In the genomic region with DNA sequence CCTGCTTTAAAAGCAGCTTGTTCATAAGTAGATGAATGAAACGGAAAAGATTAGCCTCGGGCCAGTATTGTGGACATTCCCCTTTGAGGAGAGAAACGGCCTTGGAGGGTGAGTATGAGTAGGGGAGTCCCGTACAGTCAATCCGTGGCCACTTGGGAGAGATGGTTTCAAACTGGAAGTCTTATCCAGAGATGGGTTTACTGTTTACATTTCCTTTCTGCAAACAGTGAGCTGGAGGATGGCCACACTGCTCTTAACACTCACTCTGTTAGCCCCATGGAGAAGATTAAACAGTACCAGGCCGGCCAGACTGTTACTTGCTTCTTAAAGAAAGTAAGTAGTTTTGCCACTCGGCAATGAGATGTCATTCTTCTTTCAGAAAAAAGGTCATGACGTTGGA, we compare ENCODE assay signal across 18 cellular contexts. TPM values are rescaled to one million over a fixed set of nuclear protein-coding genes. Genes with fewer than 3 reads are reported as not detected.
DNase-seq lines count a peak whose midpoint lies in the region; ATAC-seq, FAIRE-seq and TF ChIP-seq lines count a peak whose summit lies in the region.
"Had no signal": no experiment of that assay in that cellular context is flagged by ENCODE, and none has a peak within 500 bp of the region (broad histone marks: within the 10 kb centered on the region; RNA-seq: fewer than 3 reads in every experiment).

No MANE protein-coding gene starts in this region.

- TF ChIP-seq POLR2A in right lobe of liver (IDR thresholded peaks at IDR 0.05) (no peak), GM12891 (IDR thresholded peaks at IDR 0.05; ENCODE audit: low read depth, low read length) (no peak), upper lobe of left lung (IDR thresholded peaks at IDR 0.05) (no peak)

- H3K9me3 Mint-ChIP-seq in activated naive CD8-positive, alpha-beta T cell treated with anti-CD3 and anti-CD28 coated beads, Interleukin-2, amount 10 ng/mL, durations not matched to agents 7 days and 5 days, result no peaks in the 10 kb centered on the region
- H3K9me3 Mint-ChIP-seq in activated naive CD8-positive, alpha-beta T cell treated with anti-CD3 and anti-CD28 coated beads for 36 hours, result no peaks in the 10 kb centered on the region
- H3K9me3 Mint-ChIP-seq: CD8-positive, alpha-beta T cell had no signal

- H3K4me1 Mint-ChIP-seq in activated naive CD8-positive, alpha-beta T cell treated with anti-CD3 and anti-CD28 coated beads, Interleukin-2, amount 10 ng/mL, durations not matched to agents 7 days and 5 days, result peaks cover 59% of the 10 kb centered on the region
- peaks cover 30% of the 10 kb centered on the region for H3K4me1 Mint-ChIP-seq in activated naive CD8-positive, alpha-beta T cell treated with anti-CD3 and anti-CD28 coated beads for 36 hours

- TF ChIP-seq EP300 in upper lobe of left lung (IDR thresholded peaks at IDR 0.05), result no peak

- peak overlapping the region; percentile 51 for H3K27ac ChIP-seq in WERI-Rb-1
- no peak overlapping the region for H3K27ac ChIP-seq in right lobe of liver
- H3K27ac ChIP-seq in upper lobe of left lung, result no peak overlapping the region

- FAIRE-seq in GM12891 (lab: Jason Lieb, UNC), result no peak
- FAIRE-seq: D721Med, H54, RCC 7860 had no signal

- peaks cover 0 to 4% (median 0%) of the 10 kb centered on the region in 4 donors for H3K4me1 ChIP-seq in right lobe of liver
- H3K4me1 ChIP-seq in upper lobe of left lung, result peaks cover 0 to 6% (median 2%) of the 10 kb centered on the region in 4 donors

- WGBS in right lobe of liver (ENCODE audit: insufficient coverage, low coverage, low lambda C conversion rate, missing lambda C conversion rate), result 51% methylated on average over 8 of the region's 8 CpGs
- WGBS in upper lobe of left lung, 2 donors, result 50 to 57% methylated on average over 8 of the region's 8 CpGs

- peaks cover 68% of the 10 kb centered on the region for H3K36me3 ChIP-seq in WERI-Rb-1
- H3K36me3 ChIP-seq in right lobe of liver, result peaks cover 0 to 48% (median 7%) of the 10 kb centered on the region in 4 donors
- peaks cover 0 to 89% (median 43%) of the 10 kb centered on the region in 4 donors for H3K36me3 ChIP-seq in upper lobe of left lung

- H3K27ac Mint-ChIP-seq in activated naive CD8-positive, alpha-beta T cell treated with anti-CD3 and anti-CD28 coated beads, Interleukin-2, amount 10 ng/mL, durations not matched to agents 7 days and 5 days, result peak overlapping the region; percentile 71
- H3K27ac Mint-ChIP-seq in activated naive CD8-positive, alpha-beta T cell treated with anti-CD3 and anti-CD28 coated beads for 36 hours, result no peak overlapping the region
- H3K27ac Mint-ChIP-seq: CD8-positive, alpha-beta T cell had no signal

- H3K27me3 ChIP-seq in WERI-Rb-1 (ENCODE audit: insufficient read depth, low read depth, severe bottlenecking) (no peaks in the 10 kb centered on the region), right lobe of liver (no peaks in the 10 kb centered on the region), upper lobe of left lung (no peaks in the 10 kb centered on the region)

- no peak for ATAC-seq in activated naive CD8-positive, alpha-beta T cell treated with anti-CD3 and anti-CD28 coated beads, Interleukin-2, amount 10 ng/mL, durations not matched to agents 7 days and 5 days (ENCODE audit: low read depth)
- ATAC-seq in right lobe of liver (peak in 3 of 4 donors; percentile 26 to 48 (median 41)), upper lobe of left lung (ENCODE audit: low FRiP score in 2 of 2) (no peak)
- ATAC-seq: CD8-positive, alpha-beta T cell had no signal

- no peak overlapping the region for H3K4me3 ChIP-seq in WERI-Rb-1 (ENCODE audit: low read depth, low read length)
- H3K4me3 ChIP-seq in right lobe of liver, result no peak overlapping the region
- H3K4me3 ChIP-seq in upper lobe of left lung, result no peak overlapping the region

- H3K9me3 ChIP-seq in WERI-Rb-1 (ENCODE audit: severe bottlenecking), result no peaks in the 10 kb centered on the region
- no peaks in the 10 kb centered on the region for H3K9me3 ChIP-seq in right lobe of liver
- no peaks in the 10 kb centered on the region for H3K9me3 ChIP-seq in upper lobe of left lung

- intact Hi-C loops in right lobe of liver (cut with DNase I), result no loop called here

- DNase-seq in activated naive CD8-positive, alpha-beta T cell treated with anti-CD3 and anti-CD28 coated beads, Interleukin-2, amount 10 ng/mL, durations not matched to agents 7 days and 5 days, result no peak
- DNase-seq in activated naive CD8-positive, alpha-beta T cell treated with anti-CD3 and anti-CD28 coated beads for 36 hours, result no peak
- DNase-seq in WERI-Rb-1, result no peak
- no peak for DNase-seq in right lobe of liver
- DNase-seq in GM12891 (ENCODE audit: insufficient read length, low spot score), result no peak
- no peak for DNase-seq in upper lobe of left lung
- no peak for DNase-seq in KG1 (lab: John Stamatoyannopoulos, UW)
- DNase-seq: CD8-positive, alpha-beta T cell; Kasumi-1; NCI-H187 treated with DMSO at 0.1 percent for 48 hours; NCI-H446; NCI-H774; SHP77 treated with DMSO at 0.1 percent for 48 hours had no signal

- no peak overlapping the region for H3K4me3 Mint-ChIP-seq in activated naive CD8-positive, alpha-beta T cell treated with anti-CD3 and anti-CD28 coated beads, Interleukin-2, amount 10 ng/mL, durations not matched to agents 7 days and 5 days
- no peak overlapping the region for H3K4me3 Mint-ChIP-seq in activated naive CD8-positive, alpha-beta T cell treated with anti-CD3 and anti-CD28 coated beads for 36 hours
- H3K4me3 Mint-ChIP-seq: CD8-positive, alpha-beta T cell had no signal

- peaks cover 57% of the 10 kb centered on the region for H3K36me3 Mint-ChIP-seq in activated naive CD8-positive, alpha-beta T cell treated with anti-CD3 and anti-CD28 coated beads, Interleukin-2, amount 10 ng/mL, durations not matched to agents 7 days and 5 days
- H3K36me3 Mint-ChIP-seq in activated naive CD8-positive, alpha-beta T cell treated with anti-CD3 and anti-CD28 coated beads for 36 hours, result peaks cover 50% of the 10 kb centered on the region

- TF ChIP-seq CTCF in WERI-Rb-1 (IDR thresholded peaks at IDR 0.05; ENCODE audit: low read depth, low read length) (no peak), right lobe of liver (IDR thresholded peaks at IDR 0.05) (no peak), upper lobe of left lung (IDR thresholded peaks at IDR 0.05) (no peak)

- POLR2A ChIA-PET in activated naive CD8-positive, alpha-beta T cell treated with anti-CD3 and anti-CD28 coated beads, Interleukin-2, amount 10 ng/mL, durations not matched to agents 7 days and 5 days (lab: Charles Lee), result interaction anchor here (0.8 to 2.2 kb wide), 2 partner anchors 13 to 18 kb away, joined by 3 to 8 read pairs; no protein-coding TSS in a partner anchor

- H3K27me3 Mint-ChIP-seq in activated naive CD8-positive, alpha-beta T cell treated with anti-CD3 and anti-CD28 coated beads, Interleukin-2, amount 10 ng/mL, durations not matched to agents 7 days and 5 days, result no peaks in the 10 kb centered on the region
- no peaks in the 10 kb centered on the region for H3K27me3 Mint-ChIP-seq in activated naive CD8-positive, alpha-beta T cell treated with anti-CD3 and anti-CD28 coated beads for 36 hours

TF ChIP-seq in GM12891, 5 proteins besides CTCF, POLR2A, EP300 and RAD21:
- no peak for TF ChIP-seq POLR2AphosphoS5 (IDR thresholded peaks at IDR 0.05; ENCODE audit: low read depth, low read length)
- no peak for TF ChIP-seq PAX5 (IDR thresholded peaks at IDR 0.05; ENCODE audit: insufficient read depth, low read length, severe bottlenecking)
- TF ChIP-seq POU2F2 (IDR thresholded peaks at IDR 0.05; ENCODE audit: low read depth, low read length), result no peak
- no peak for TF ChIP-seq SPI1 (IDR thresholded peaks at IDR 0.05; ENCODE audit: low read depth, low read length)
- TF ChIP-seq TAF1 (IDR thresholded peaks at IDR 0.05; ENCODE audit: low read depth, low read length), result no peak

RNA-seq across cellular contexts. Expression of gene CALHM2, which starts 20.3 kb away (rescaled TPM):
- total RNA-seq in activated naive CD8-positive, alpha-beta T cell treated with anti-CD3 and anti-CD28 coated beads, Interleukin-2, amount 10 ng/mL, durations not matched to agents 7 days and 5 days, result 100 to 1,000 TPM; 117 to 124 TPM
- 1 to 10 TPM; 4.5 to 4.8 TPM for total RNA-seq in activated naive CD8-positive, alpha-beta T cell treated with anti-CD3 and anti-CD28 coated beads for 36 hours
- total RNA-seq in right lobe of liver, result 1 to 10 TPM; 2.3 to 5.7 (median 3.7) TPM
- 5.1 TPM for polyA plus RNA-seq in GM12891 (2012; ENCODE audit: low read depth, missing spikeins)
- 10 to 100 TPM; 25.6 to 56.8 (median 40.5) TPM for total RNA-seq in upper lobe of left lung

RNA-seq across cellular contexts. Expression of gene CALHM1, which starts 26.8 kb away (rescaled TPM):
- total RNA-seq in activated naive CD8-positive, alpha-beta T cell treated with anti-CD3 and anti-CD28 coated beads, Interleukin-2, amount 10 ng/mL, durations not matched to agents 7 days and 5 days, result under 1 TPM; 0.74 to 0.94 TPM
- total RNA-seq in activated naive CD8-positive, alpha-beta T cell treated with anti-CD3 and anti-CD28 coated beads for 36 hours, result not detected
- total RNA-seq in right lobe of liver (not detected), upper lobe of left lung (not detected)
- 0.32 TPM for polyA plus RNA-seq in GM12891 (2012; ENCODE audit: low read depth, missing spikeins)
- total RNA-seq: CD8-positive, alpha-beta T cell had no signal
- polyA plus RNA-seq: AG04450, BJ had no signal

RNA-seq across cellular contexts. Expression of gene PDCD11, which starts 35.5 kb away (rescaled TPM):
- total RNA-seq in activated naive CD8-positive, alpha-beta T cell treated with anti-CD3 and anti-CD28 coated beads, Interleukin-2, amount 10 ng/mL, durations not matched to agents 7 days and 5 days, result 10 to 100 TPM; 45.1 to 49.9 TPM
- total RNA-seq in activated naive CD8-positive, alpha-beta T cell treated with anti-CD3 and anti-CD28 coated beads for 36 hours, result 10 to 100 TPM; 89.5 to 94.7 TPM
- total RNA-seq in right lobe of liver (10 to 100 TPM; 10.6 to 13.5 (median 12.0) TPM), upper lobe of left lung (10 to 100 TPM; 14.8 to 25.1 (median 20.8) TPM)
- 28.8 TPM for polyA plus RNA-seq in GM12891 (2012; ENCODE audit: low read depth, missing spikeins)

RNA-seq across cellular contexts. Expression of gene ATP5MK, which starts 35.6 kb away (rescaled TPM):
- total RNA-seq in activated naive CD8-positive, alpha-beta T cell treated with anti-CD3 and anti-CD28 coated beads, Interleukin-2, amount 10 ng/mL, durations not matched to agents 7 days and 5 days, result 100 to 1,000 TPM; 264 to 291 TPM
- total RNA-seq in activated naive CD8-positive, alpha-beta T cell treated with anti-CD3 and anti-CD28 coated beads for 36 hours, result 100 to 1,000 TPM; 451 to 452 TPM
- total RNA-seq in right lobe of liver, result 100 to 1,000 TPM; 176 to 257 (median 220) TPM
- polyA plus RNA-seq in GM12891 (2012; ENCODE audit: low read depth, missing spikeins), result 964 TPM
- 100 to 1,000 TPM in 4 of 6 donors, 1 to 10 TPM in 2; 5.1 to 218 (median 164) TPM for total RNA-seq in upper lobe of left lung

RNA-seq across cellular contexts. Expression of gene CALHM3, which starts 47.1 kb away (rescaled TPM):
- total RNA-seq in activated naive CD8-positive, alpha-beta T cell treated with anti-CD3 and anti-CD28 coated beads, Interleukin-2, amount 10 ng/mL, durations not matched to agents 7 days and 5 days, result under 1 TPM; 0.17 to 0.67 TPM
- not detected for total RNA-seq in activated naive CD8-positive, alpha-beta T cell treated with anti-CD3 and anti-CD28 coated beads for 36 hours
- total RNA-seq in right lobe of liver (not detected), upper lobe of left lung (under 1 TPM in 2 of 6 donors, not detected in 4; 0.30 to 0.79 TPM)
- 0.17 TPM for polyA plus RNA-seq in GM12891 (2012; ENCODE audit: low read depth, missing spikeins)
- total RNA-seq: CD8-positive, alpha-beta T cell had no signal
- polyA plus RNA-seq: AG04450 had no signal

Comparison
In these comparisons a context has a peak if more than half of its experiments do, and no peak if none do; other contexts are left out.
1. ATAC-seq: peak in right lobe of liver (3 of 4); none in activated naive CD8-positive, alpha-beta T cell treated with anti-CD3 and anti-CD28 coated beads, Interleukin-2, amount 10 ng/mL, durations not matched to agents 7 days and 5 days (single experiment) and upper lobe of left lung (0 of 2).